8 cellular contexts compared by ENCODE assay signal in genomic region chr12:113098428-113099028, GRCh38. TPM values are rescaled to one million over a fixed set of nuclear protein-coding genes. Genes with fewer than 3 reads are reported as not detected.
DNase-seq lines count a peak whose midpoint lies in the region; ATAC-seq, FAIRE-seq and TF ChIP-seq lines count a peak whose summit lies in the region.

No MANE protein-coding gene starts in this region.

- H2BK120ac ChIP-seq in H1 (replicated peaks; ENCODE audit: low read depth, low read length), result no peak overlapping the region

- H3K36me3 Mint-ChIP-seq in mesothelial cell of epicardium, result no peaks in the 10 kb centered on the region

- no peak overlapping the region for H4K8ac ChIP-seq in H1 (ENCODE audit: extremely low read depth, insufficient read depth, low read length)

- no peaks in the 10 kb centered on the region for H4K20me1 ChIP-seq in H1 (replicated peaks in 1 of 2; ENCODE audit: control insufficient read depth in 1 of 2, insufficient read depth in 2 of 2, low read length in 2 of 2)

- no peak overlapping the region for H3K4ac ChIP-seq in H1 (replicated peaks; ENCODE audit: insufficient read length, low read depth, low read length)

- H2BK20ac ChIP-seq in H1 (ENCODE audit: low read length), result no peak overlapping the region

- peak; percentile 96 to 97 for TF ChIP-seq RAD21 in H1 (IDR thresholded peaks at IDR 0.05 in 1 of 2, conservative IDR thresholded peaks at IDR 0.05 in 1 of 2; ENCODE audit: low read depth in 2 of 2, low read length in 2 of 2)

- H3K9me3 Mint-ChIP-seq in mesothelial cell of epicardium, result no peaks in the 10 kb centered on the region

- CTCF ChIA-PET in H1 (lab: Charles Lee; ENCODE audit: partially characterized antibody), result interaction anchor here (0.6 to 6.9 kb wide), 41 partner anchors 8 to 1427 kb away, joined by 3 to 67 read pairs (median 5); partner anchors contain the start of genes DTX1 and RASAL1

- H3K4me2 ChIP-seq in H1 (ENCODE audit: insufficient read depth in 1 of 2, low read depth in 2 of 2, low read length in 2 of 2), result peak overlapping the region in 1 of 2 experiments; percentile 31; a peak in 2 of 4 replicates

- H3K27me3 Mint-ChIP-seq in mesothelial cell of epicardium (ENCODE audit: low read depth), result peaks cover 21% of the 10 kb centered on the region

- FAIRE-seq in H1 (lab: Jason Lieb, UNC), result peak; percentile 97

- peak overlapping the region; percentile 75; the same call in 1 of the 2 replicates for H2BK5ac ChIP-seq in H1 (ENCODE audit: low read depth, low read length)

- H2AFZ ChIP-seq in H1 (ENCODE audit: low read length), result no peak overlapping the region

- no peak overlapping the region for H3K9ac ChIP-seq in H1 (replicated peaks in 1 of 4; ENCODE audit: extremely low read depth in 1 of 4, low read depth in 3 of 4, low read length in 3 of 4)

- H3K23ac ChIP-seq in H1 (ENCODE audit: insufficient read length), result no peak overlapping the region

- H3K27ac ChIP-seq in H1 (ENCODE audit: low read depth, low read length), result no peak overlapping the region

- no peak overlapping the region for H2AK5ac ChIP-seq in H1 (ENCODE audit: low read depth, low read length)

- no peak overlapping the region for H3K27ac Mint-ChIP-seq in mesothelial cell of epicardium

- H3K4me1 Mint-ChIP-seq in mesothelial cell of epicardium, result no peaks in the 10 kb centered on the region

- H2BK12ac ChIP-seq in H1 (ENCODE audit: low read depth, low read length), result 0 out of 2 replicates have a peak overlapping the region, but pooled peaks have one; percentile 60

- ATAC-seq in HG02885 (IDR thresholded peaks at IDR 0.05; ENCODE audit: poor library complexity, unreplicated experiment) (peak; percentile 61), HG03460 (IDR thresholded peaks at IDR 0.05; ENCODE audit: unreplicated experiment) (no peak)

- POLR2A ChIA-PET in H1 (lab: Charles Lee; ENCODE audit: partially characterized antibody), result interaction anchor here (0.7 to 1.2 kb wide), 2 partner anchors 9 to 33 kb away, joined by 3 read pairs; no protein-coding TSS in a partner anchor

- H3K27me3 ChIP-seq in H1 (replicated peaks in 1 of 4; ENCODE audit: control insufficient read depth in 3 of 4, extremely low read depth in 1 of 4, insufficient read depth in 3 of 4, low read length in 3 of 4), result no peaks in the 10 kb centered on the region

- no peak overlapping the region for H4K91ac ChIP-seq in H1 (replicated peaks; ENCODE audit: insufficient read length, low read length)

- H3K9me3 ChIP-seq in H1 (ENCODE audit: insufficient read depth in 2 of 2, low read depth in 1 of 2, low read length in 1 of 2), result no peaks in the 10 kb centered on the region

- peaks cover 0 to 10% (median 5%) of the 10 kb centered on the region in 4 experiments; a peak in 5 of 7 replicates for H3K4me1 ChIP-seq in H1 (replicated peaks in 1 of 4; ENCODE audit: control insufficient read depth in 3 of 4, insufficient read depth in 4 of 4, low read length in 3 of 4)

- H3K23me2 ChIP-seq in H1 (ENCODE audit: low read depth, low read length), result peaks cover under 1% of the 10 kb centered on the region; the same call in 1 of the 2 replicates

- H3K36me3 ChIP-seq in H1 (ENCODE audit: control insufficient read depth in 2 of 4, insufficient read depth in 4 of 4, low read length in 3 of 4), result no peaks in the 10 kb centered on the region

- no peak overlapping the region for H4K5ac ChIP-seq in H1 (ENCODE audit: insufficient read length, low read depth, low read length)

- H2BK15ac ChIP-seq in H1 (ENCODE audit: low read length), result no peak overlapping the region

- H3K56ac ChIP-seq in H1 (replicated peaks; ENCODE audit: insufficient read length, low read depth, low read length), result no peak overlapping the region

- H3K4me3 Mint-ChIP-seq in mesothelial cell of epicardium, result no peak overlapping the region

- H3K79me1 ChIP-seq in H1 (ENCODE audit: low read depth, low read length), result no peaks in the 10 kb centered on the region

- 39% methylated on average over 15 of the region's 15 CpGs; no CpG with 5 or more reads in 1 of the 2 experiments for WGBS in H1 (ENCODE audit: extremely low coverage in 1 of 2, insufficient coverage in 1 of 2, insufficient read length in 1 of 2, insufficient replicate concordance in 2 of 2, low coverage in 1 of 2, low lambda C conversion rate in 2 of 2, missing lambda C conversion rate in 1 of 2), 2 experiments

- DNase-seq in DMS153 treated with DMSO at 0.1 percent for 48 hours (lab: John Stamatoyannopoulos, UW; ENCODE audit: unreplicated experiment), result peak; percentile 92
- peak; percentile 15 for DNase-seq in NCI-H524 treated with DMSO at 0.1 percent for 48 hours (lab: John Stamatoyannopoulos, UW)
- peak; percentile 88 for DNase-seq in activated CD8-positive, alpha-beta memory T cell treated with anti-CD3 and anti-CD28 coated beads for 24 hours
- DNase-seq in H1 (ENCODE audit: low read depth in 1 of 2, low spot score in 2 of 2), result peak; percentile 78 to 97
- peak in 1 of 2 experiments; percentile 76 for DNase-seq in mesothelial cell of epicardium (ENCODE audit: low spot score in 2 of 2, unreplicated experiment in 2 of 2)
- peak; percentile 57 for DNase-seq in stimulated activated CD8-positive, alpha-beta memory T cell treated with anti-CD3 and anti-CD28 coated beads, Interleukin-7, amount 100 ng/mL, for 24 hours (ENCODE audit: low read depth)

- peak; percentile 95 to 97 (median 96) for TF ChIP-seq CTCF in H1 (IDR thresholded peaks at IDR 0.05; ENCODE audit: control extremely low read depth in 1 of 3, insufficient read depth in 1 of 3, low read depth in 1 of 3, low read length in 3 of 3)
- TF ChIP-seq CTCF in mesothelial cell of epicardium (IDR thresholded peaks at IDR 0.05; ENCODE audit: unreplicated experiment), result peak; percentile 89

- no peak for TF ChIP-seq POLR2A in H1 (IDR thresholded peaks at IDR 0.05; ENCODE audit: control extremely low read depth in 1 of 2, low read depth in 2 of 2, low read length in 2 of 2)

- H3K79me2 ChIP-seq in H1 (ENCODE audit: control insufficient read depth in 1 of 2, insufficient read depth in 2 of 2, low read length in 2 of 2), result no peaks in the 10 kb centered on the region

- no peak overlapping the region for H3K14ac ChIP-seq in H1 (ENCODE audit: insufficient read length)

- H3K4me3 ChIP-seq in H1 (ENCODE audit: extremely low read depth in 1 of 4, insufficient read depth in 2 of 4, low read depth in 3 of 4, low read length in 4 of 4), result no peak overlapping the region

- no peak overlapping the region for H3K18ac ChIP-seq in H1 (ENCODE audit: extremely low read depth, low read length)

- TF ChIP-seq EP300 in H1 (IDR thresholded peaks at IDR 0.05; ENCODE audit: borderline replicate concordance in 1 of 2, low read depth in 2 of 2, low read length in 2 of 2), result no peak

TF ChIP-seq in H1, 55 proteins besides CTCF, POLR2A, EP300 and RAD21 (continues in another document):
- TF ChIP-seq HDAC6 (IDR thresholded peaks at IDR 0.05; ENCODE audit: low read depth, low read length) (no peak), TAF1 (IDR thresholded peaks at IDR 0.05; ENCODE audit: low read depth, low read length) (no peak), SAP30 (IDR thresholded peaks at IDR 0.05; ENCODE audit: insufficient read depth, insufficient replicate concordance, low read length) (no peak), EGR1 (IDR thresholded peaks at IDR 0.05; ENCODE audit: borderline replicate concordance, low read depth, low read length) (no peak), RNF2 (IDR thresholded peaks at IDR 0.05; ENCODE audit: borderline replicate concordance, low read depth, low read length, missing control alignments, poor library complexity, severe bottlenecking) (no peak), SRF (IDR thresholded peaks at IDR 0.05; ENCODE audit: low read depth, low read length) (no peak), PHF8 (conservative IDR thresholded peaks at IDR 0.05; ENCODE audit: low read depth, low read length) (no peak), FOSL1 (IDR thresholded peaks at IDR 0.05; ENCODE audit: insufficient read depth, low read depth, low read length) (no peak), CHD1 (IDR thresholded peaks at IDR 0.05; ENCODE audit: low read depth, low read length) (no peak), SP4 (IDR thresholded peaks at IDR 0.05; ENCODE audit: low read length) (no peak), RBBP5 (IDR thresholded peaks at IDR 0.05; ENCODE audit: borderline replicate concordance, low read depth, low read length) (no peak)

RNA-seq across cellular contexts. Expression of gene RASAL1, which starts 37.0 kb away (rescaled TPM):
- total RNA-seq in H1 (2021; fragmentation: NEBNext Ultra II Directional; extraction: Animal tissue kit (Norgen Biotek cat#: 25700)), result 5.0 and 6.4 TPM in 2 replicates
- 3.7 and 5.9 TPM in 2 replicates for polyA plus RNA-seq in H1 (2011; rRNA removed)
- 5.3 TPM for polyA plus RNA-seq in H1 (2011; cell fraction: cytosol; rRNA removed)
- 11.4 TPM for polyA plus RNA-seq in H1 (2011; cell fraction: nucleus; rRNA removed)
- 2.7 to 5.6 TPM (median 4.5 TPM) in 4 replicates for polyA plus RNA-seq in H1 (2012, experiment 1 of 2)
- 3.6 TPM for polyA plus RNA-seq in H1 (2012, experiment 2 of 2)
- polyA plus RNA-seq in H1 (2013, experiment 1 of 2), result 2.6 TPM
- 2.9 TPM for polyA plus RNA-seq in H1 (2013, experiment 2 of 2)
- polyA minus RNA-seq in H1 (2011; rRNA and poly(A)+ RNA removed), result 2.3 and 3.4 TPM in 2 replicates
- 2.6 TPM for polyA minus RNA-seq in H1 (2011; cell fraction: cytosol; rRNA and poly(A)+ RNA removed)
- 6.4 TPM for polyA minus RNA-seq in H1 (2011; cell fraction: nucleus; rRNA and poly(A)+ RNA removed)
- total RNA-seq in mesothelial cell of epicardium, result 0.61 to 1.2 TPM (median 0.65 TPM) in 3 replicates

RNA-seq across cellular contexts. Expression of gene DTX1, which starts 42.0 kb away (rescaled TPM):
- 6.9 and 8.6 TPM in 2 replicates for total RNA-seq in H1 (2021; fragmentation: NEBNext Ultra II Directional; extraction: Animal tissue kit (Norgen Biotek cat#: 25700))
- polyA plus RNA-seq in H1 (2011; rRNA removed), result 4.7 and 7.0 TPM in 2 replicates
- 5.3 TPM for polyA plus RNA-seq in H1 (2011; cell fraction: cytosol; rRNA removed)
- polyA plus RNA-seq in H1 (2011; cell fraction: nucleus; rRNA removed), result 7.4 TPM
- polyA plus RNA-seq in H1 (2012, experiment 1 of 2), result 4.1 to 7.7 TPM (median 6.1 TPM) in 4 replicates
- polyA plus RNA-seq in H1 (2012, experiment 2 of 2), result 6.5 TPM
- 4.9 TPM for polyA plus RNA-seq in H1 (2013, experiment 1 of 2)
- 4.6 TPM for polyA plus RNA-seq in H1 (2013, experiment 2 of 2)
- 3.0 and 3.6 TPM in 2 replicates for polyA minus RNA-seq in H1 (2011; rRNA and poly(A)+ RNA removed)
- 5.7 TPM for polyA minus RNA-seq in H1 (2011; cell fraction: cytosol; rRNA and poly(A)+ RNA removed)
- polyA minus RNA-seq in H1 (2011; cell fraction: nucleus; rRNA and poly(A)+ RNA removed), result 3.8 TPM
- 1.2 to 1.6 TPM (median 1.4 TPM) in 3 replicates for total RNA-seq in mesothelial cell of epicardium

RNA-seq across cellular contexts. Expression of gene CFAP73, which starts 51.0 kb away (rescaled TPM):
- total RNA-seq in H1 (2021; fragmentation: NEBNext Ultra II Directional; extraction: Animal tissue kit (Norgen Biotek cat#: 25700)), result 0.56 TPM in 1 of 2 replicates, not detected in the other
- 0.45 and 0.80 TPM in 2 replicates for polyA plus RNA-seq in H1 (2011; rRNA removed)
- 0.92 TPM for polyA plus RNA-seq in H1 (2011; cell fraction: cytosol; rRNA removed)
- 1.3 TPM for polyA plus RNA-seq in H1 (2011; cell fraction: nucleus; rRNA removed)
- polyA plus RNA-seq in H1 (2012, experiment 1 of 2), result 0.27 to 0.42 TPM (median 0.36 TPM) in 4 replicates
- 0.22 TPM for polyA plus RNA-seq in H1 (2012, experiment 2 of 2)
- polyA plus RNA-seq in H1 (2013, experiment 1 of 2), result 0.14 TPM
- 0.26 TPM for polyA plus RNA-seq in H1 (2013, experiment 2 of 2)
- not detected in 2 replicates for polyA minus RNA-seq in H1 (2011; rRNA and poly(A)+ RNA removed)
- not detected for polyA minus RNA-seq in H1 (2011; cell fraction: cytosol; rRNA and poly(A)+ RNA removed)
- polyA minus RNA-seq in H1 (2011; cell fraction: nucleus; rRNA and poly(A)+ RNA removed), result 0.90 TPM
- not detected in 3 replicates for total RNA-seq in mesothelial cell of epicardium
